Comparison of ENCODE assay signal across 9 cellular contexts in the genomic region with DNA sequence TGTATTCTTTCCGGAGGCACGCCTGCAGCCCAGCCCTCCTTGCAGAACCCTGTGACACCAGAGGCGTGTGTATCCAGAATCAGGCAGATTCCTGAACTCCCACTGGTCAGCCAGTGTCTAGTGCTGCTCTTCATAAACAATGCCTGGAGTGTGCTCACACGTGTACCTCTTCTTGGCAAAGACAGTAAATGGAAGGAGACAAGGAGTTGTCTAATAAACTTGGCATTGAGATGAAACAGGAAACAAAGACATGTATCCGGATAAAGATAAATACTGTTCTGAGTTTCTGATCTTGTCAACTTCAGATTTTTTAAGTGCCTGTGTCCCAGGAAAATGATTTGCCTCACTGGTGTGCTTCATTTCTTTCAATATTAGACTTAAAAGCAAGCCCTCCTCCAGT. TPM values are rescaled to one million over a fixed set of nuclear protein-coding genes. Genes with fewer than 3 reads are reported as not detected.
DNase-seq lines count a peak whose midpoint lies in the region; ATAC-seq and TF ChIP-seq lines count a peak whose summit lies in the region.
"Had no signal": no experiment of that assay in that cellular context is flagged by ENCODE, and none has a peak within 500 bp of the region (broad histone marks: within the 10 kb centered on the region; RNA-seq: fewer than 3 reads in every experiment).

No MANE protein-coding gene starts in this region.

- H3K27ac Mint-ChIP-seq in natural killer cell: no peak overlapping the region

- no peaks in the 10 kb centered on the region for H3K9me3 ChIP-seq in left ventricle myocardium inferior (replicated peaks)
- no peaks in the 10 kb centered on the region for H3K9me3 ChIP-seq in mammary epithelial cell (replicated peaks; ENCODE audit: insufficient read depth, low read length)
- no peaks in the 10 kb centered on the region for H3K9me3 ChIP-seq in upper lobe of right lung

- peak overlapping the region; percentile 78 for H3K9ac ChIP-seq in mammary epithelial cell (ENCODE audit: insufficient read depth, low read length)

- WGBS in mammary epithelial cell (ENCODE audit: low coverage, missing lambda C conversion rate): 10% methylated on average over 5 of the region's 5 CpGs

- TF ChIP-seq CTCF in left ventricle myocardium inferior (IDR thresholded peaks at IDR 0.05; ENCODE audit: borderline replicate concordance): no peak
- TF ChIP-seq CTCF in mammary epithelial cell (conservative IDR thresholded peaks at IDR 0.05 in 1 of 2, IDR thresholded peaks at IDR 0.05 in 1 of 2; ENCODE audit: extremely low read depth in 1 of 2, insufficient read depth in 1 of 2, low read depth in 1 of 2, low read length in 2 of 2): no peak
- no peak for TF ChIP-seq CTCF in upper lobe of right lung (IDR thresholded peaks at IDR 0.05)
- no peak for TF ChIP-seq CTCF in natural killer cell (IDR thresholded peaks at IDR 0.05)

- H3K27me3 ChIP-seq in left ventricle myocardium inferior (ENCODE audit: low read depth) (no peaks in the 10 kb centered on the region), mammary epithelial cell (ENCODE audit: insufficient read depth, low read length) (no peaks in the 10 kb centered on the region), upper lobe of right lung (no peaks in the 10 kb centered on the region)

- H3K4me3 ChIP-seq in left ventricle myocardium inferior (peak overlapping the region; percentile 93), mammary epithelial cell (replicated peaks in 1 of 3; ENCODE audit: insufficient read depth in 1 of 3, low read depth in 2 of 3, low read length in 3 of 3) (peak overlapping the region; percentile 55 to 91 (median 86)), upper lobe of right lung (peak overlapping the region; percentile 80)

- H3K36me3 ChIP-seq in left ventricle myocardium inferior (no peaks in the 10 kb centered on the region), mammary epithelial cell (ENCODE audit: insufficient read depth, low read length) (no peaks in the 10 kb centered on the region), upper lobe of right lung (no peaks in the 10 kb centered on the region)

- H3K27ac ChIP-seq in left ventricle myocardium inferior (replicated peaks): peak overlapping the region; percentile 94
- peak overlapping the region; percentile 62 for H3K27ac ChIP-seq in mammary epithelial cell (ENCODE audit: insufficient read depth, low read depth, low read length)
- H3K27ac ChIP-seq in upper lobe of right lung: peak overlapping the region; percentile 90

- DNase-seq in left ventricle myocardium inferior: no peak
- DNase-seq in Right ventricle myocardium inferior (ENCODE audit: missing footprints): no peak
- DNase-seq in mammary epithelial cell: peak; percentile 34
- peak; percentile 81 to 88 for DNase-seq in lung microvascular endothelial cell (ENCODE audit: low read depth in 2 of 2)
- DNase-seq in upper lobe of right lung: no peak
- DNase-seq in natural killer cell: no peak
- DNase-seq: NCI-H1105 had no signal

- H3K4me1 Mint-ChIP-seq in natural killer cell: peaks cover 19 to 29% of the 10 kb centered on the region in 2 donors

- H2AFZ ChIP-seq in mammary epithelial cell (ENCODE audit: low read depth, low read length): no peak overlapping the region

- in situ Hi-C loops in mammary epithelial cell (cut with MboI; ENCODE audit: low sequenced_read_pairs in 2 of 2): no loop called here

- H3K4me1 ChIP-seq in left ventricle myocardium inferior (peaks cover 83% of the 10 kb centered on the region), mammary epithelial cell (ENCODE audit: insufficient read depth, low read length) (peaks cover 43% of the 10 kb centered on the region), upper lobe of right lung (peaks cover 52% of the 10 kb centered on the region)

- peak overlapping the region; percentile 92 for H3K4me2 ChIP-seq in mammary epithelial cell (ENCODE audit: insufficient read depth, low read depth, low read length)

- ATAC-seq in Right ventricle myocardium inferior (no peak), upper lobe of right lung (no peak), GM21576 (IDR thresholded peaks at IDR 0.05; ENCODE audit: unreplicated experiment) (no peak), natural killer cell (no peak), HG02763 (IDR thresholded peaks at IDR 0.05; ENCODE audit: unreplicated experiment) (no peak)

- peaks cover 42% of the 10 kb centered on the region for H3K79me2 ChIP-seq in mammary epithelial cell (ENCODE audit: insufficient read depth, low read length)

- peaks cover 42 to 52% of the 10 kb centered on the region in 2 donors for H3K27me3 Mint-ChIP-seq in natural killer cell (ENCODE audit: low read depth in 2 of 2)

- no TSS peak for BruUV-seq in mammary epithelial cell (replicated peaks; lab: Mats Ljungman, UMichigan)

- CTCF ChIA-PET in mammary epithelial cell (lab: Charles Lee; ENCODE audit: low non-redundant PET): no interaction called here

- H3K4me3 Mint-ChIP-seq in natural killer cell: no peak overlapping the region

- H3K36me3 Mint-ChIP-seq in natural killer cell: no peaks in the 10 kb centered on the region

- no peaks in the 10 kb centered on the region for H4K20me1 ChIP-seq in mammary epithelial cell (ENCODE audit: insufficient read depth, low read length)

- intact Hi-C loops in left ventricle myocardium inferior (cut with micrococcal nuclease) (no loop called here), Right ventricle myocardium inferior (cut with DNase I) (loop anchor here (5.0 to 10.0 kb wide), 3 partner anchors 67 to 329 kb away; a partner anchor contains a TSS), mammary epithelial cell (cut with micrococcal nuclease) (loop anchor here (5.0 to 10.0 kb wide), 3 partner anchors 132 to 369 kb away; a partner anchor contains a TSS), upper lobe of right lung (cut with DNase I) (no loop called here), natural killer cell (cut with micrococcal nuclease) (loop anchor here (5.0 to 10.0 kb wide), 3 partner anchors 243 to 379 kb away; a partner anchor contains a TSS)

- H3K9me3 Mint-ChIP-seq in natural killer cell: no peaks in the 10 kb centered on the region

- dilution Hi-C loops in mammary epithelial cell (cut with HindIII; ENCODE audit: low sequenced_read_pairs): no loop called here

RNA-seq across cellular contexts. Expression of a gene that starts 1.7 kb away (rescaled TPM):
- total RNA-seq in left ventricle myocardium inferior (77.2 TPM), Right ventricle myocardium inferior (55.5 TPM), mammary epithelial cell (10 to 100 TPM; 47.8 to 48.8 TPM), lung microvascular endothelial cell (121 and 168 TPM in 2 replicates), upper lobe of right lung (136 TPM), natural killer cell (1 to 10 TPM; 2.8 to 4.5 (median 2.9) TPM)
- polyA plus RNA-seq in mammary epithelial cell: 28.0 TPM
- 115 TPM for polyA minus RNA-seq in mammary epithelial cell

RNA-seq across cellular contexts. Expression of a gene that starts 38.9 kb away (rescaled TPM):
- total RNA-seq in left ventricle myocardium inferior (0.77 TPM), Right ventricle myocardium inferior (0.43 TPM), mammary epithelial cell (1 to 10 TPM in 1 of 2 donors, under 1 TPM in 1; 0.83 to 3.7 TPM), lung microvascular endothelial cell (1.3 and 2.6 TPM in 2 replicates), upper lobe of right lung (8.0 TPM), natural killer cell (1 to 10 TPM in 2 of 3 donors, under 1 TPM in 1; 0.68 to 5.6 (median 1.1) TPM)
- polyA plus RNA-seq in mammary epithelial cell: 0.15 TPM
- not detected for polyA minus RNA-seq in mammary epithelial cell

Comparison
In these comparisons a context has a peak if more than half of its experiments do, and no peak if none do; other contexts are left out.
1. intact Hi-C loops: an anchor here in Right ventricle myocardium inferior (5.0 to 10.0 kb wide), mammary epithelial cell (5.0 to 10.0 kb wide) and natural killer cell (5.0 to 10.0 kb wide); none called in left ventricle myocardium inferior and upper lobe of right lung.
2. DNase-seq: peak in mammary epithelial cell (single experiment) and lung microvascular endothelial cell (2 of 2); none in left ventricle myocardium inferior (single experiment), Right ventricle myocardium inferior (single experiment), upper lobe of right lung (single experiment) and natural killer cell (single experiment).
3. RNA of a gene that starts 1.7 kb away (total RNA-seq): 121 to 168 TPM in lung microvascular endothelial cell, 136 TPM in upper lobe of right lung (single experiment), 77.2 TPM in left ventricle myocardium inferior (single experiment), 55.5 TPM in Right ventricle myocardium inferior (single experiment) and 47.8 to 48.8 TPM in mammary epithelial cell; 2.8 to 4.5 TPM in natural killer cell; every median in the first group is over 4 times any median in the second.
4. Peak in every context shown above with its lines, with median percentiles within 50 percentile points of each other: H3K27ac ChIP-seq and H3K4me3 ChIP-seq.